Comparison of ENCODE assay signal across 12 cellular contexts in genomic region chr6:1382331-1382882, GRCh38. TPM values are rescaled to one million over a fixed set of nuclear protein-coding genes. Genes with fewer than 3 reads are reported as not detected.
A peak's percentile ranks its signal among the peaks of the same experiment; 100 is the strongest.
DNase-seq lines count a peak whose midpoint lies in the region; ATAC-seq, FAIRE-seq and TF ChIP-seq lines count a peak whose summit lies in the region.
"Had no signal": no experiment of that assay in that cellular context is flagged by ENCODE, and none has a peak within 500 bp of the region (broad histone marks: within the 10 kb centered on the region; RNA-seq: fewer than 3 reads in every experiment).

No MANE protein-coding gene starts in this region.

- H3K9me3 Mint-ChIP-seq in GM23338 = peaks cover 4% of the 10 kb centered on the region; the same call in 1 of the 3 replicates
- H3K9me3 Mint-ChIP-seq: brain had no signal

- no peak for FAIRE-seq in GM12892 (lab: Jason Lieb, UNC)
- FAIRE-seq: H54 had no signal

- H2AFZ ChIP-seq in GM23338 = peak overlapping the region; percentile 83

- H3K36me3 Mint-ChIP-seq in GM23338 (ENCODE audit: low read depth) = no peaks in the 10 kb centered on the region
- H3K36me3 Mint-ChIP-seq: brain had no signal

- H3K4me1 ChIP-seq in GM23338 (ENCODE audit: insufficient read depth) (peaks cover 47% of the 10 kb centered on the region), iPS DF 6.9 (ENCODE audit: control insufficient read depth, insufficient read depth, low read length) (peaks cover 13% of the 10 kb centered on the region), adrenal gland (replicated peaks in 1 of 2) (peaks cover 5 to 29% of the 10 kb centered on the region in 2 donors)

- peaks cover 34% of the 10 kb centered on the region for H3K4me1 Mint-ChIP-seq in GM23338

- no CpG with 5 or more reads among the region's 35 CpGs for WGBS in iPS DF 6.9 (ENCODE audit: insufficient coverage, insufficient read length)
- WGBS in adrenal gland, 4 donors = 3 to 4% (median 3%) methylated on average over 8 to 35 of the region's 35 CpGs; no CpG with 5 or more reads in 1 of the 4 donors

- H3K27me3 Mint-ChIP-seq in GM23338 (ENCODE audit: insufficient read depth, low read depth, poor library complexity) = peaks cover 94% of the 10 kb centered on the region

- intact Hi-C loops in adrenal gland (cut with DNase I) = loop anchor here in 1 of 2 donors (5.0 kb wide), 2 partner anchors 585 to 790 kb away; no protein-coding TSS in a partner anchor

- H3K9me2 ChIP-seq in GM23338 (ENCODE audit: insufficient read depth) = no peaks in the 10 kb centered on the region

- H3K27ac ChIP-seq in GM23338 (ENCODE audit: low read depth) = no peak overlapping the region
- H3K27ac ChIP-seq in SK-N-MC = no peak overlapping the region
- no peak overlapping the region for H3K27ac ChIP-seq in iPS DF 6.9 (ENCODE audit: low read length)
- no peak overlapping the region for H3K27ac ChIP-seq in adrenal gland

- no peak overlapping the region for H3K9ac ChIP-seq in SK-N-MC (ENCODE audit: insufficient read length)

- peaks cover 14% of the 10 kb centered on the region for H4K20me1 ChIP-seq in GM23338 (replicated peaks; ENCODE audit: insufficient read depth)

- H3K79me2 ChIP-seq in GM23338 (replicated peaks; ENCODE audit: insufficient read depth) = no peaks in the 10 kb centered on the region

- peak; percentile 1; the same call in 2 of the 3 replicates for ATAC-seq in GM23338

- H3K9me3 ChIP-seq in SK-N-MC (ENCODE audit: low read depth, low read length) (no peaks in the 10 kb centered on the region), iPS DF 6.9 (ENCODE audit: control insufficient read depth, insufficient read depth, low read length) (no peaks in the 10 kb centered on the region), adrenal gland (replicated peaks in 1 of 3) (no peaks in the 10 kb centered on the region)

- H3K27ac Mint-ChIP-seq in GM23338 = no peak overlapping the region
- H3K27ac Mint-ChIP-seq: brain had no signal

- peak overlapping the region; percentile 60 for H3K4me3 Mint-ChIP-seq in GM23338

- peaks cover 15% of the 10 kb centered on the region for H3F3A ChIP-seq in GM23338 (replicated peaks; ENCODE audit: low read depth)

- peak; percentile 70 for DNase-seq in GM23338 (ENCODE audit: low spot score)
- no peak for DNase-seq in SK-N-MC (ENCODE audit: low read depth, low spot score)
- no peak for DNase-seq in iPS DF 6.9 (ENCODE audit: low read depth, low spot score)
- no peak for DNase-seq in skeletal muscle cell (ENCODE audit: low read depth)
- no peak for DNase-seq in GM12892 (ENCODE audit: insufficient read length)
- DNase-seq in adrenal gland = no peak
- no peak for DNase-seq in SKM-1 treated with dmso at 0.1 percent for 144 hours (lab: John Stamatoyannopoulos, UW; ENCODE audit: unreplicated experiment)
- DNase-seq in NCI-H524 treated with DMSO at 0.1 percent for 48 hours (lab: John Stamatoyannopoulos, UW) = no peak
- DNase-seq: DMS79 treated with DMSO at 0.1 percent for 48 hours had no signal

- H3K27me3 ChIP-seq in GM23338 (ENCODE audit: insufficient read depth) (peaks cover 100% of the 10 kb centered on the region), iPS DF 6.9 (ENCODE audit: control insufficient read depth, insufficient read depth, low read length) (peaks cover 90% of the 10 kb centered on the region), adrenal gland (peaks cover 95% of the 10 kb centered on the region)

- TF ChIP-seq POLR2A in GM12892 (IDR thresholded peaks at IDR 0.05; ENCODE audit: low read depth, low read length) (no peak), adrenal gland (IDR thresholded peaks at IDR 0.05) (no peak)

- H3K4me3 ChIP-seq in GM23338 (peak overlapping the region; percentile 62), SK-N-MC (peak overlapping the region; percentile 67), iPS DF 6.9 (ENCODE audit: low read length) (peak overlapping the region; percentile 17; the same call in 1 of the 2 replicates), skeletal muscle cell (ENCODE audit: low read depth, low read length) (peak overlapping the region; percentile 25), adrenal gland (peak overlapping the region in 1 of 4 donors; percentile 53)

- H3K4me2 ChIP-seq in GM23338 = peak overlapping the region; percentile 81

- no peak for TF ChIP-seq CTCF in GM23338 (conservative IDR thresholded peaks at IDR 0.05; ENCODE audit: low read depth in 2 of 2)
- no peak for TF ChIP-seq CTCF in adrenal gland (IDR thresholded peaks at IDR 0.05)

- H3K36me3 ChIP-seq in GM23338 (ENCODE audit: insufficient read depth) = no peaks in the 10 kb centered on the region
- no peaks in the 10 kb centered on the region for H3K36me3 ChIP-seq in SK-N-MC (ENCODE audit: insufficient read depth, low read length)
- H3K36me3 ChIP-seq in iPS DF 6.9 (ENCODE audit: control insufficient read depth, insufficient read depth, low read length) = no peaks in the 10 kb centered on the region
- H3K36me3 ChIP-seq in adrenal gland (replicated peaks in 1 of 2) = no peaks in the 10 kb centered on the region

TF ChIP-seq in GM23338, 12 proteins besides CTCF, POLR2A, EP300 and RAD21:
- TF ChIP-seq EZH2 (IDR thresholded peaks at IDR 0.05; ENCODE audit: low read depth, unreplicated experiment) (peak; percentile 80), ZNF331 (CRISPR knock-in tag; IDR thresholded peaks at IDR 0.05; ENCODE audit: low read depth) (no peak), ZNF114 (CRISPR knock-in tag; IDR thresholded peaks at IDR 0.05) (no peak), CREB1 (CRISPR knock-in tag; IDR thresholded peaks at IDR 0.05; ENCODE audit: low read depth) (no peak)

RNA-seq across cellular contexts. Expression of gene FOXF2, which starts 7.0 kb away (rescaled TPM):
- total RNA-seq in GM23338 (2014; rRNA removed; shearing (Covaris generic)) = not detected in 2 replicates
- polyA plus RNA-seq in GM23338 (2016; fragmentation: Nextera tagmentation; extraction: Ambion mirVana) = not detected in 2 replicates
- polyA plus RNA-seq in GM12892 (2012; ENCODE audit: missing spikeins) = not detected
- total RNA-seq in adrenal gland = 1 to 10 TPM in 2 of 8 donors, under 1 TPM in 5, not detected in 1; 0.27 to 1.9 (median 0.58) TPM
- 1 to 10 TPM in 1 of 3 donors, under 1 TPM in 2; 0.46 to 1.2 (median 0.51) TPM for polyA plus RNA-seq in adrenal gland
- total RNA-seq: glomerular endothelial cell had no signal
